ENCODE assay signal across 29 cellular contexts in the genomic region with DNA sequence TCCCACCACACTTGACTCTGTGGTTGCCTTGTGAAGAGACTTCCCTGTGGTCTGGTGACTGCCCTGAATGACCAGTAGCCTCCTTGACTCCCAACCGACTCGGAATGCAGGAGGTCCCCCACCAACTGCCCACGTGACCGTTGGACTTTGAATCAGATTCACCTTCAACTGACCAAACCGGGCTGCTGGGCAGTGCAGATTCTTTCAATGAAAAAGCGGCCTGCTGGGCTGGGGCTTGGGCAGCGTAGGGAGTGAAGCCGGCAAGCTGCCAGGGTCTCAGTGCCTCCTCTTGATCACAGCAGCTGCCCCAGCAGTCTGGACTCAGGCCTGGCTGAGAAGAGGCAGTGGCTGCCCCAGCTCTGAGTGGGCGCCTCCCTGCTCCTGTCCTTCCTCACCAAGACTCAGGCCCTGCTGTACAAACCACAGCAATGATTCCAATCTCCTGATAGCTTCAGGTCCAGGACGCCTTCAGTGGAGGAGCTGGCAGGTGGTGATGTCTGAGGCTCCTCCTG. TPM values are rescaled to one million over a fixed set of nuclear protein-coding genes. Genes with fewer than 3 reads are reported as not detected.
"Had no signal": no experiment of that assay in that cellular context is flagged by ENCODE, and none has a peak within 500 bp of the region (broad histone marks: within the 10 kb centered on the region; RNA-seq: fewer than 3 reads in every experiment).

No MANE protein-coding gene starts in this region.

- H3K27me3 ChIP-seq: ascending aorta, cardiac muscle cell, Peyer's patch had no signal

- DNase-seq: activated CD4-positive, alpha-beta T cell treated with anti-CD3 and anti-CD28 coated beads, Interleukin-2, amount 50 U/mL, for 4 hours; activated CD4-positive, CD25-positive, alpha-beta regulatory T cell; activated CD8-positive, alpha-beta memory T cell treated with anti-CD3 and anti-CD28 coated beads, Interleukin-2, amount 10 ng/mL, durations not matched to agents 7 days and 5 days; activated gamma-delta T cell; activated naive CD4-positive, alpha-beta T cell treated with Interleukin-2 at 50 U/mL for 16 hours; activated naive CD8-positive, alpha-beta T cell treated with anti-CD3 and anti-CD28 coated beads, Interleukin-2, amount 10 ng/mL, durations not matched to agents 7 days and 5 days; activated T-cell treated with anti-CD3 and anti-CD28 coated beads, Interleukin-2, amount 50 U/mL, for 24 hours; Karpas-422; KBM-7; NCI-H1105; NCI-H1436; NCI-H1694; NCI-H1930; NCI-H2081 treated with DMSO at 0.1 percent for 48 hours; NCI-H226; NCI-H446 treated with DMSO at 0.1 percent for 48 hours; NCI-H524; NCI-H82; NK-92 treated with Interleukin-12 subunit alpha and Interleukin-12 subunit beta, amount 100 ng/mL, for 24 hours; PC-3; Peyer's patch; RPMI8226; SIG-M5; T-cell; T-helper 17 cell had no signal

- ATAC-seq: activated CD8-positive, alpha-beta memory T cell treated with anti-CD3 and anti-CD28 coated beads, Interleukin-2, amount 10 ng/mL, durations not matched to agents 7 days and 5 days; PC-3; SK-N-SH treated with all-trans-retinoic acid at 6 μM for 48 hours; T-cell; T-helper 17 cell had no signal

- H3K4me3 ChIP-seq: ascending aorta, cardiac muscle cell, Peyer's patch had no signal

- H3K9me3 ChIP-seq: ascending aorta, Peyer's patch had no signal

- H3K27ac ChIP-seq: ascending aorta, cardiac muscle cell, Peyer's patch, VCaP had no signal

- H3K4me1 ChIP-seq: ascending aorta, Peyer's patch had no signal

- H3K36me3 ChIP-seq: ascending aorta, cardiac muscle cell, Peyer's patch had no signal

RNA-seq across cellular contexts. Expression of a gene that starts 46.9 kb away (rescaled TPM):
- total RNA-seq: ascending aorta, cardiac muscle cell had no signal
- polyA plus RNA-seq: cardiac muscle cell had no signal
